In genomic region chr12:112025808-112026375, GRCh38 we compare ENCODE assay signal across 10 cellular contexts. TPM values are rescaled to one million over a fixed set of nuclear protein-coding genes. Genes with fewer than 3 reads are reported as not detected.
A peak's percentile ranks its signal among the peaks of the same experiment; 100 is the strongest.
DNase-seq lines count a peak whose midpoint lies in the region; ATAC-seq, FAIRE-seq and TF ChIP-seq lines count a peak whose summit lies in the region.
"Had no signal": no experiment of that assay in that cellular context is flagged by ENCODE, and none has a peak within 500 bp of the region (broad histone marks: within the 10 kb centered on the region; RNA-seq: fewer than 3 reads in every experiment).

No MANE protein-coding gene starts in this region.

- in situ Hi-C loops in HepG2 (cut with HindIII; ENCODE audit: extremely low pct_ligation_motif_present, low pct_unique_long_range_greater_than_20kb): no loop called here

- H3K9me3 ChIP-seq in HepG2 (ENCODE audit: low read length) (no peaks in the 10 kb centered on the region), right lobe of liver (no peaks in the 10 kb centered on the region), SK-N-MC (ENCODE audit: low read depth, low read length) (no peaks in the 10 kb centered on the region)

- H3K27me3 ChIP-seq in HepG2 (ENCODE audit: control insufficient read depth in 1 of 2, insufficient read depth in 2 of 2, low read length in 2 of 2) (no peaks in the 10 kb centered on the region), right lobe of liver (no peaks in the 10 kb centered on the region)

- no peaks in the 10 kb centered on the region for H3K4me1 ChIP-seq in HepG2 (ENCODE audit: insufficient read depth, low read length)
- peaks cover 0 to 19% (median 3%) of the 10 kb centered on the region in 4 donors for H3K4me1 ChIP-seq in right lobe of liver

- POLR2A ChIA-PET in HepG2 (lab: Yijun Ruan, JAX): interaction anchor here (1.2 to 5.8 kb wide), 2 partner anchors 13 to 80 kb away, joined by 3 to 62 read pairs; partner anchors contain the start of genes ERP29 and TMEM116

- no peak for TF ChIP-seq POLR2A in HepG2 (IDR thresholded peaks at IDR 0.05; ENCODE audit: insufficient read depth in 1 of 2, low read depth in 2 of 2, low read length in 2 of 2)
- TF ChIP-seq POLR2A in right lobe of liver (IDR thresholded peaks at IDR 0.05): no peak

- no peak overlapping the region for H3K4me3 ChIP-seq in HepG2 (replicated peaks in 1 of 3; ENCODE audit: insufficient read depth in 1 of 3, low read depth in 2 of 3, low read length in 3 of 3)
- H3K4me3 ChIP-seq in right lobe of liver: no peak overlapping the region
- peak overlapping the region; percentile 23 for H3K4me3 ChIP-seq in SK-N-MC

- BruUV-seq in HepG2 (replicated peaks; lab: Mats Ljungman, UMichigan): no TSS peak

- H3K27ac ChIP-seq in HepG2 (ENCODE audit: extremely low read length, insufficient read depth, low read length) (no peak overlapping the region), right lobe of liver (no peak overlapping the region), SK-N-MC (peak overlapping the region; percentile 86)

- FAIRE-seq in HepG2 (lab: Jason Lieb, UNC): no peak

- H2AFZ ChIP-seq in HepG2 (ENCODE audit: low read length): no peak overlapping the region

- peaks cover 6% of the 10 kb centered on the region for H3K4me1 Mint-ChIP-seq in endothelial cell (ENCODE audit: unreplicated experiment)

- H3K36me3 ChIP-seq in HepG2 (replicated peaks in 1 of 2; ENCODE audit: control insufficient read depth in 1 of 2, insufficient read depth in 2 of 2, low read length in 2 of 2): peaks cover 22 to 57% of the 10 kb centered on the region in 2 experiments
- H3K36me3 ChIP-seq in right lobe of liver: peaks cover 0 to 31% (median 5%) of the 10 kb centered on the region in 4 donors
- peaks cover 65% of the 10 kb centered on the region for H3K36me3 ChIP-seq in SK-N-MC (ENCODE audit: insufficient read depth, low read length)

- no peak overlapping the region for H3K4me2 ChIP-seq in HepG2 (ENCODE audit: low read depth, low read length)

- intact Hi-C loops in HepG2 (cut with micrococcal nuclease; ENCODE audit: unreplicated experiment): no loop called here
- intact Hi-C loops in right lobe of liver (cut with DNase I): no loop called here

- WGBS in HepG2 (ENCODE audit: low lambda C conversion rate): 95% methylated on average over 4 of the region's 4 CpGs
- 77% methylated on average over 4 of the region's 4 CpGs for WGBS in right lobe of liver (ENCODE audit: insufficient coverage, low coverage, low lambda C conversion rate, missing lambda C conversion rate)

- DNase-seq in HepG2 (ENCODE audit: low spot score) (no peak), right lobe of liver (no peak), SK-N-MC (ENCODE audit: low read depth, low spot score) (no peak), endothelial cell (ENCODE audit: low spot score) (no peak), putamen (ENCODE audit: low spot score) (no peak), ecto neural progenitor cell (ENCODE audit: low spot score) (no peak)
- no peak for DNase-seq in stimulated activated CD4-positive, alpha-beta T cell treated with anti-CD3 and anti-CD28 coated beads, Interleukin-15, amount 100 ng/mL, for 24 hours
- DNase-seq: caudate nucleus, SIG-M5 had no signal

- no peak for TF ChIP-seq CTCF in HepG2 (CRISPR knock-in tag; IDR thresholded peaks at IDR 0.05)
- no peak for TF ChIP-seq CTCF in right lobe of liver (IDR thresholded peaks at IDR 0.05)
- TF ChIP-seq CTCF in endothelial cell (IDR thresholded peaks at IDR 0.05; ENCODE audit: unreplicated experiment): no peak

- H3K27ac Mint-ChIP-seq in endothelial cell (ENCODE audit: unreplicated experiment): peak overlapping the region; percentile 93

- H3K4me3 Mint-ChIP-seq in endothelial cell (ENCODE audit: unreplicated experiment): peak overlapping the region; percentile 60

- H3K27me3 Mint-ChIP-seq in endothelial cell (ENCODE audit: unreplicated experiment): peaks cover 3% of the 10 kb centered on the region

- CTCF ChIA-PET in HepG2 (lab: Yijun Ruan, JAX; ENCODE audit: low intra/inter-chr PET ratio, low total read pairs): no interaction called here

- H3K36me3 Mint-ChIP-seq in endothelial cell (ENCODE audit: low read depth, unreplicated experiment): peaks cover 26% of the 10 kb centered on the region

- TF ChIP-seq RAD21 in HepG2 (CRISPR knock-in tag; IDR thresholded peaks at IDR 0.05): no peak

- H3K9ac ChIP-seq in HepG2 (ENCODE audit: insufficient read depth, low read depth, low read length): no peak overlapping the region
- peak overlapping the region; percentile 23 for H3K9ac ChIP-seq in SK-N-MC (ENCODE audit: insufficient read length)

- H3K9me3 Mint-ChIP-seq in endothelial cell (ENCODE audit: unreplicated experiment): no peaks in the 10 kb centered on the region

- TF ChIP-seq EP300 in HepG2 (IDR thresholded peaks at IDR 0.05; ENCODE audit: low read depth in 2 of 2, low read length in 2 of 2) (no peak), HepG2 (CRISPR knock-in tag; IDR thresholded peaks at IDR 0.05; ENCODE audit: borderline replicate concordance) (no peak)

- H3K79me2 ChIP-seq in HepG2 (ENCODE audit: insufficient read depth, low read length): peaks cover 3% of the 10 kb centered on the region

- H4K20me1 ChIP-seq in HepG2 (ENCODE audit: insufficient read depth, low read length): peaks cover 7% of the 10 kb centered on the region; the same call in 1 of the 2 replicates

- ATAC-seq in HepG2 (peak; percentile 17; the same call in 1 of the 3 replicates), right lobe of liver (no peak), GM18907 (IDR thresholded peaks at IDR 0.05; ENCODE audit: unreplicated experiment) (no peak)

TF ChIP-seq in HepG2, 621 proteins besides CTCF, POLR2A, EP300 and RAD21 (continues in another document):
- TF ChIP-seq ZBTB21 (CRISPR knock-in tag; IDR thresholded peaks at IDR 0.05): no peak
- TF ChIP-seq DBP (CRISPR knock-in tag; IDR thresholded peaks at IDR 0.05; ENCODE audit: not compliant biosample characterization): no peak
- no peak for TF ChIP-seq SCMH1 (CRISPR knock-in tag; IDR thresholded peaks at IDR 0.05; ENCODE audit: borderline replicate concordance)

RNA-seq across cellular contexts. Expression of gene ERP29, which starts 12.7 kb away (rescaled TPM):
- total RNA-seq in HepG2 (2016; rRNA removed; fragmentation: Illumina TruSeq; extraction: Trizol) (67.6 and 147 TPM in 2 replicates), right lobe of liver (100 to 1,000 TPM in 3 of 6 experiments, 10 to 100 TPM in 3; 41.7 to 124 (median 94.3) TPM), endothelial cell (ENCODE audit: unreplicated experiment) (150 TPM)
- total RNA-seq in HepG2 (2016; cell fraction: cytosol; rRNA removed; fragmentation: Illumina TruSeq; extraction: Trizol; ENCODE audit: low read depth): 27.5 and 33.1 TPM in 2 replicates
- 65.3 and 155 TPM in 2 replicates for total RNA-seq in HepG2 (2016; cell fraction: insoluble cytoplasmic fraction; rRNA removed; fragmentation: Illumina TruSeq; extraction: Trizol)
- total RNA-seq in HepG2 (2016; cell fraction: membrane; rRNA removed; fragmentation: Illumina TruSeq; extraction: Trizol): 54.7 and 62.6 TPM in 2 replicates
- total RNA-seq in HepG2 (2016; cell fraction: nucleus; rRNA removed; fragmentation: Illumina TruSeq; extraction: Trizol): 94.1 and 104 TPM in 2 replicates
- 111 and 120 TPM in 2 replicates for polyA plus RNA-seq in HepG2 (2011; rRNA removed)
- polyA plus RNA-seq in HepG2 (2011; cell fraction: cytosol; rRNA removed): 108 and 114 TPM in 2 replicates
- 34.4 and 41.3 TPM in 2 replicates for polyA plus RNA-seq in HepG2 (2011; cell fraction: nucleus; rRNA removed)
- polyA plus RNA-seq in HepG2 (2012): 141 and 166 TPM in 2 replicates
- 43.0 and 45.1 TPM in 2 replicates for polyA plus RNA-seq in HepG2 (2016; cell fraction: cytosol; fragmentation: Illumina TruSeq; extraction: Trizol; ENCODE audit: low read depth)
- 89.3 and 89.8 TPM in 2 replicates for polyA plus RNA-seq in HepG2 (2016; cell fraction: insoluble cytoplasmic fraction; fragmentation: Illumina TruSeq; extraction: Trizol; ENCODE audit: low read depth)
- polyA plus RNA-seq in HepG2 (2016; cell fraction: membrane; fragmentation: Illumina TruSeq; extraction: Trizol; ENCODE audit: low read depth): 67.3 and 70.7 TPM in 2 replicates
- 224 and 238 TPM in 2 replicates for polyA plus RNA-seq in HepG2 (2016; cell fraction: nucleus; fragmentation: Illumina TruSeq; extraction: Trizol; ENCODE audit: insufficient read depth, low read depth)
- polyA minus RNA-seq in HepG2 (2011; rRNA and poly(A)+ RNA removed; ENCODE audit: low replicate concordance): 45.4 and 67.6 TPM in 2 replicates
- polyA minus RNA-seq in HepG2 (2011; cell fraction: cytosol; rRNA and poly(A)+ RNA removed): 45.6 and 46.9 TPM in 2 replicates
- 25.5 and 27.4 TPM in 2 replicates for polyA minus RNA-seq in HepG2 (2011; cell fraction: nucleus; rRNA and poly(A)+ RNA removed)

RNA-seq across cellular contexts. Expression of gene TMEM116, which starts 12.9 kb away (rescaled TPM):
- 11.5 and 14.0 TPM in 2 replicates for total RNA-seq in HepG2 (2016; rRNA removed; fragmentation: Illumina TruSeq; extraction: Trizol)
- total RNA-seq in HepG2 (2016; cell fraction: cytosol; rRNA removed; fragmentation: Illumina TruSeq; extraction: Trizol; ENCODE audit: low read depth): 16.2 and 16.3 TPM in 2 replicates
- total RNA-seq in HepG2 (2016; cell fraction: insoluble cytoplasmic fraction; rRNA removed; fragmentation: Illumina TruSeq; extraction: Trizol): 11.3 and 12.0 TPM in 2 replicates
- total RNA-seq in HepG2 (2016; cell fraction: membrane; rRNA removed; fragmentation: Illumina TruSeq; extraction: Trizol): 19.0 and 19.7 TPM in 2 replicates
- 10.1 and 13.8 TPM in 2 replicates for total RNA-seq in HepG2 (2016; cell fraction: nucleus; rRNA removed; fragmentation: Illumina TruSeq; extraction: Trizol)
- polyA plus RNA-seq in HepG2 (2011; rRNA removed): 16.4 and 17.8 TPM in 2 replicates
- 12.8 and 17.1 TPM in 2 replicates for polyA plus RNA-seq in HepG2 (2011; cell fraction: cytosol; rRNA removed)
- 11.8 and 11.9 TPM in 2 replicates for polyA plus RNA-seq in HepG2 (2011; cell fraction: nucleus; rRNA removed)
- polyA plus RNA-seq in HepG2 (2012): 8.2 and 10.9 TPM in 2 replicates
- polyA plus RNA-seq in HepG2 (2016; cell fraction: cytosol; fragmentation: Illumina TruSeq; extraction: Trizol; ENCODE audit: low read depth): 9.4 and 15.0 TPM in 2 replicates
- polyA plus RNA-seq in HepG2 (2016; cell fraction: insoluble cytoplasmic fraction; fragmentation: Illumina TruSeq; extraction: Trizol; ENCODE audit: low read depth): 9.7 and 10.6 TPM in 2 replicates
- 14.4 and 15.5 TPM in 2 replicates for polyA plus RNA-seq in HepG2 (2016; cell fraction: membrane; fragmentation: Illumina TruSeq; extraction: Trizol; ENCODE audit: low read depth)
- polyA plus RNA-seq in HepG2 (2016; cell fraction: nucleus; fragmentation: Illumina TruSeq; extraction: Trizol; ENCODE audit: insufficient read depth, low read depth): 14.6 and 15.5 TPM in 2 replicates
- polyA minus RNA-seq in HepG2 (2011; rRNA and poly(A)+ RNA removed; ENCODE audit: low replicate concordance): 12.7 and 18.4 TPM in 2 replicates
- polyA minus RNA-seq in HepG2 (2011; cell fraction: cytosol; rRNA and poly(A)+ RNA removed): 7.5 and 7.6 TPM in 2 replicates
- polyA minus RNA-seq in HepG2 (2011; cell fraction: nucleus; rRNA and poly(A)+ RNA removed): 17.8 and 18.7 TPM in 2 replicates
- total RNA-seq in right lobe of liver: 1 to 10 TPM; 3.6 to 8.9 (median 6.7) TPM
- total RNA-seq in endothelial cell (ENCODE audit: unreplicated experiment): 8.2 TPM
